ENCODE assay signal across 1 cellular context in the genomic region with DNA sequence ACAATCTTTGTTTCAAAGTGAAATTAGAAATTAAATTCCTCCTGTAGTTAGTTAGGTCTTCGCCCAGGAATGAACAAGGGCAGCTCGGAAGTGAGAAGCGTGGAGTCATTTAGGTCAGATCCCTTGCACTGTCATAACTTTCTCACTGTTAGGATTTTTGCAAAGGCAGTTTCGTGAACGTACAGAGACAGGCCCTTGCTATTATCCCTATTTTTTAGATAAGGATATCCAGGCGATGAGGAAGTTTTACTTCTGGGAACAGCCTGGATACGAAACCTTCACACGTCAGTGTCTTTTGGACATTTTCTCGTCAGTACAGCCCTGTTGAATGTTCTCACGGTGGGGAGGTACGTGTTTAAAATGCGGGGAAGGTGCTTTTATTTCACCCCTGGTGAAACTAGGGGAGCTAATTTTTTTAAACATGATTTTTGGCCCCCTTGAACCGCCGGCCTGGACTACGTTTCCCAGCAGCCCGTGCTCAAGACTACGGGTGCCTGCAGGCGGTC.
A peak's percentile ranks its signal among the peaks of the same experiment; 100 is the strongest.
TF ChIP-seq lines count a peak whose summit lies in the region.

No MANE protein-coding gene starts in this region.

TF ChIP-seq in HepG2, 621 proteins besides CTCF, POLR2A, EP300 and RAD21 (continued from another document and continues in another):
- TF ChIP-seq, protein P1, sequence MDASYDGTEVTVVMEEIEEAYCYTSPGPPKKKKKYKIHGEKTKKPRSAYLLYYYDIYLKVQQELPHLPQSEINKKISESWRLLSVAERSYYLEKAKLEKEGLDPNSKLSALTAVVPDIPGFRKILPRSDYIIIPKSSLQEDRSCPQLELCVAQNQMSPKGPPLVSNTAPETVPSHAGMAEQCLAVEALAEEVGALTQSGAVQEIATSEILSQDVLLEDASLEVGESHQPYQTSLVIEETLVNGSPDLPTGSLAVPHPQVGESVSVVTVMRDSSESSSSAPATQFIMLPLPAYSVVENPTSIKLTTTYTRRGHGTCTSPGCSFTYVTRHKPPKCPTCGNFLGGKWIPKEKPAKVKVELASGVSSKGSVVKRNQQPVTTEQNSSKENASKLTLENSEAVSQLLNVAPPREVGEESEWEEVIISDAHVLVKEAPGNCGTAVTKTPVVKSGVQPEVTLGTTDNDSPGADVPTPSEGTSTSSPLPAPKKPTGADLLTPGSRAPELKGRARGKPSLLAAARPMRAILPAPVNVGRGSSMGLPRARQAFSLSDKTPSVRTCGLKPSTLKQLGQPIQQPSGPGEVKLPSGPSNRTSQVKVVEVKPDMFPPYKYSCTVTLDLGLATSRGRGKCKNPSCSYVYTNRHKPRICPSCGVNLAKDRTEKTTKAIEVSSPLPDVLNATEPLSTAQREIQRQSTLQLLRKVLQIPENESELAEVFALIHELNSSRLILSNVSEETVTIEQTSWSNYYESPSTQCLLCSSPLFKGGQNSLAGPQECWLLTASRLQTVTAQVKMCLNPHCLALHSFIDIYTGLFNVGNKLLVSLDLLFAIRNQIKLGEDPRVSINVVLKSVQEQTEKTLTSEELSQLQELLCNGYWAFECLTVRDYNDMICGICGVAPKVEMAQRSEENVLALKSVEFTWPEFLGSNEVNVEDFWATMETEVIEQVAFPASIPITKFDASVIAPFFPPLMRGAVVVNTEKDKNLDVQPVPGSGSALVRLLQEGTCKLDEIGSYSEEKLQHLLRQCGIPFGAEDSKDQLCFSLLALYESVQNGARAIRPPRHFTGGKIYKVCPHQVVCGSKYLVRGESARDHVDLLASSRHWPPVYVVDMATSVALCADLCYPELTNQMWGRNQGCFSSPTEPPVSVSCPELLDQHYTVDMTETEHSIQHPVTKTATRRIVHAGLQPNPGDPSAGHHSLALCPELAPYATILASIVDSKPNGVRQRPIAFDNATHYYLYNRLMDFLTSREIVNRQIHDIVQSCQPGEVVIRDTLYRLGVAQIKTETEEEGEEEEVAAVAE (CRISPR knock-in tag; IDR thresholded peaks at IDR 0.05; ENCODE audit: borderline replicate concordance), result peak; percentile 64; the same call in 1 of the 2 replicates
- no peak for TF ChIP-seq SOX5 (CRISPR knock-in tag; IDR thresholded peaks at IDR 0.05; ENCODE audit: borderline replicate concordance)
- TF ChIP-seq, protein P2, sequence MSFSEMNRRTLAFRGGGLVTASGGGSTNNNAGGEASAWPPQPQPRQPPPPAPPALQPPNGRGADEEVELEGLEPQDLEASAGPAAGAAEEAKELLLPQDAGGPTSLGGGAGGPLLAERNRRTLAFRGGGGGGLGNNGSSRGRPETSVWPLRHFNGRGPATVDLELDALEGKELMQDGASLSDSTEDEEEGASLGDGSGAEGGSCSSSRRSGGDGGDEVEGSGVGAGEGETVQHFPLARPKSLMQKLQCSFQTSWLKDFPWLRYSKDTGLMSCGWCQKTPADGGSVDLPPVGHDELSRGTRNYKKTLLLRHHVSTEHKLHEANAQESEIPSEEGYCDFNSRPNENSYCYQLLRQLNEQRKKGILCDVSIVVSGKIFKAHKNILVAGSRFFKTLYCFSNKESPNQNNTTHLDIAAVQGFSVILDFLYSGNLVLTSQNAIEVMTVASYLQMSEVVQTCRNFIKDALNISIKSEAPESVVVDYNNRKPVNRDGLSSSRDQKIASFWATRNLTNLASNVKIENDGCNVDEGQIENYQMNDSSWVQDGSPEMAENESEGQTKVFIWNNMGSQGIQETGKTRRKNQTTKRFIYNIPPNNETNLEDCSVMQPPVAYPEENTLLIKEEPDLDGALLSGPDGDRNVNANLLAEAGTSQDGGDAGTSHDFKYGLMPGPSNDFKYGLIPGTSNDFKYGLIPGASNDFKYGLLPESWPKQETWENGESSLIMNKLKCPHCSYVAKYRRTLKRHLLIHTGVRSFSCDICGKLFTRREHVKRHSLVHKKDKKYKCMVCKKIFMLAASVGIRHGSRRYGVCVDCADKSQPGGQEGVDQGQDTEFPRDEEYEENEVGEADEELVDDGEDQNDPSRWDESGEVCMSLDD (CRISPR knock-in tag; IDR thresholded peaks at IDR 0.05; ENCODE audit: borderline replicate concordance), result no peak
- TF ChIP-seq JARID2 (CRISPR knock-in tag; IDR thresholded peaks at IDR 0.05; ENCODE audit: insufficient replicate concordance), result no peak
- TF ChIP-seq NPAS2 (CRISPR knock-in tag; IDR thresholded peaks at IDR 0.05; ENCODE audit: borderline replicate concordance), result no peak
- TF ChIP-seq CBX5 (CRISPR knock-in tag; IDR thresholded peaks at IDR 0.05; ENCODE audit: borderline replicate concordance), result no peak
- no peak for TF ChIP-seq TAF1 (CRISPR knock-in tag; IDR thresholded peaks at IDR 0.05)
- TF ChIP-seq ZNF777 (CRISPR knock-in tag; IDR thresholded peaks at IDR 0.05), result no peak
- TF ChIP-seq, protein P3, sequence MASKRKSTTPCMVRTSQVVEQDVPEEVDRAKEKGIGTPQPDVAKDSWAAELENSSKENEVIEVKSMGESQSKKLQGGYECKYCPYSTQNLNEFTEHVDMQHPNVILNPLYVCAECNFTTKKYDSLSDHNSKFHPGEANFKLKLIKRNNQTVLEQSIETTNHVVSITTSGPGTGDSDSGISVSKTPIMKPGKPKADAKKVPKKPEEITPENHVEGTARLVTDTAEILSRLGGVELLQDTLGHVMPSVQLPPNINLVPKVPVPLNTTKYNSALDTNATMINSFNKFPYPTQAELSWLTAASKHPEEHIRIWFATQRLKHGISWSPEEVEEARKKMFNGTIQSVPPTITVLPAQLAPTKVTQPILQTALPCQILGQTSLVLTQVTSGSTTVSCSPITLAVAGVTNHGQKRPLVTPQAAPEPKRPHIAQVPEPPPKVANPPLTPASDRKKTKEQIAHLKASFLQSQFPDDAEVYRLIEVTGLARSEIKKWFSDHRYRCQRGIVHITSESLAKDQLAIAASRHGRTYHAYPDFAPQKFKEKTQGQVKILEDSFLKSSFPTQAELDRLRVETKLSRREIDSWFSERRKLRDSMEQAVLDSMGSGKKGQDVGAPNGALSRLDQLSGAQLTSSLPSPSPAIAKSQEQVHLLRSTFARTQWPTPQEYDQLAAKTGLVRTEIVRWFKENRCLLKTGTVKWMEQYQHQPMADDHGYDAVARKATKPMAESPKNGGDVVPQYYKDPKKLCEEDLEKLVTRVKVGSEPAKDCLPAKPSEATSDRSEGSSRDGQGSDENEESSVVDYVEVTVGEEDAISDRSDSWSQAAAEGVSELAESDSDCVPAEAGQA (IDR thresholded peaks at IDR 0.05; ENCODE audit: low read depth), result no peak
- TF ChIP-seq, protein P3 (CRISPR knock-in tag; IDR thresholded peaks at IDR 0.05; ENCODE audit: borderline replicate concordance), result no peak
- no peak for TF ChIP-seq RFX3 (CRISPR knock-in tag; IDR thresholded peaks at IDR 0.05)
- TF ChIP-seq, protein P4, sequence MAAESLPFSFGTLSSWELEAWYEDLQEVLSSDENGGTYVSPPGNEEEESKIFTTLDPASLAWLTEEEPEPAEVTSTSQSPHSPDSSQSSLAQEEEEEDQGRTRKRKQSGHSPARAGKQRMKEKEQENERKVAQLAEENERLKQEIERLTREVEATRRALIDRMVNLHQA (CRISPR knock-in tag; IDR thresholded peaks at IDR 0.05), result no peak
- TF ChIP-seq ZNF850 (CRISPR knock-in tag; conservative IDR thresholded peaks at IDR 0.05), result no peak
- TF ChIP-seq KMT2B (CRISPR knock-in tag; IDR thresholded peaks at IDR 0.05), result 0 out of 2 replicates have a peak, but pooled peaks have one; percentile 70
- no peak for TF ChIP-seq ZNF891 (CRISPR knock-in tag; IDR thresholded peaks at IDR 0.05)
- TF ChIP-seq ZNF570 (CRISPR knock-in tag; IDR thresholded peaks at IDR 0.05; ENCODE audit: borderline replicate concordance), result no peak
- TF ChIP-seq ZKSCAN5 (CRISPR knock-in tag; IDR thresholded peaks at IDR 0.05), result no peak
- TF ChIP-seq FOXP1 (IDR thresholded peaks at IDR 0.05), result no peak
- TF ChIP-seq FOXP1 (CRISPR knock-in tag; IDR thresholded peaks at IDR 0.05), result peak; percentile 9; the same call in 1 of the 2 replicates
- 0 out of 2 replicates have a peak, but pooled peaks have one; percentile 2 for TF ChIP-seq ZSCAN29 (CRISPR knock-in tag; conservative IDR thresholded peaks at IDR 0.05)
- TF ChIP-seq, protein P5, sequence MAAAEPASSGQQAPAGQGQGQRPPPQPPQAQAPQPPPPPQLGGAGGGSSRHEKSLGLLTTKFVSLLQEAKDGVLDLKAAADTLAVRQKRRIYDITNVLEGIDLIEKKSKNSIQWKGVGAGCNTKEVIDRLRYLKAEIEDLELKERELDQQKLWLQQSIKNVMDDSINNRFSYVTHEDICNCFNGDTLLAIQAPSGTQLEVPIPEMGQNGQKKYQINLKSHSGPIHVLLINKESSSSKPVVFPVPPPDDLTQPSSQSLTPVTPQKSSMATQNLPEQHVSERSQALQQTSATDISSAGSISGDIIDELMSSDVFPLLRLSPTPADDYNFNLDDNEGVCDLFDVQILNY (CRISPR knock-in tag; conservative IDR thresholded peaks at IDR 0.05), result no peak
- no peak for TF ChIP-seq ZC3H13 (CRISPR knock-in tag; IDR thresholded peaks at IDR 0.05)
- TF ChIP-seq ARNT (IDR thresholded peaks at IDR 0.05), result no peak
- TF ChIP-seq ZNF292 (CRISPR knock-in tag; IDR thresholded peaks at IDR 0.05; ENCODE audit: borderline replicate concordance, low read depth), result no peak
- TF ChIP-seq, protein P6, sequence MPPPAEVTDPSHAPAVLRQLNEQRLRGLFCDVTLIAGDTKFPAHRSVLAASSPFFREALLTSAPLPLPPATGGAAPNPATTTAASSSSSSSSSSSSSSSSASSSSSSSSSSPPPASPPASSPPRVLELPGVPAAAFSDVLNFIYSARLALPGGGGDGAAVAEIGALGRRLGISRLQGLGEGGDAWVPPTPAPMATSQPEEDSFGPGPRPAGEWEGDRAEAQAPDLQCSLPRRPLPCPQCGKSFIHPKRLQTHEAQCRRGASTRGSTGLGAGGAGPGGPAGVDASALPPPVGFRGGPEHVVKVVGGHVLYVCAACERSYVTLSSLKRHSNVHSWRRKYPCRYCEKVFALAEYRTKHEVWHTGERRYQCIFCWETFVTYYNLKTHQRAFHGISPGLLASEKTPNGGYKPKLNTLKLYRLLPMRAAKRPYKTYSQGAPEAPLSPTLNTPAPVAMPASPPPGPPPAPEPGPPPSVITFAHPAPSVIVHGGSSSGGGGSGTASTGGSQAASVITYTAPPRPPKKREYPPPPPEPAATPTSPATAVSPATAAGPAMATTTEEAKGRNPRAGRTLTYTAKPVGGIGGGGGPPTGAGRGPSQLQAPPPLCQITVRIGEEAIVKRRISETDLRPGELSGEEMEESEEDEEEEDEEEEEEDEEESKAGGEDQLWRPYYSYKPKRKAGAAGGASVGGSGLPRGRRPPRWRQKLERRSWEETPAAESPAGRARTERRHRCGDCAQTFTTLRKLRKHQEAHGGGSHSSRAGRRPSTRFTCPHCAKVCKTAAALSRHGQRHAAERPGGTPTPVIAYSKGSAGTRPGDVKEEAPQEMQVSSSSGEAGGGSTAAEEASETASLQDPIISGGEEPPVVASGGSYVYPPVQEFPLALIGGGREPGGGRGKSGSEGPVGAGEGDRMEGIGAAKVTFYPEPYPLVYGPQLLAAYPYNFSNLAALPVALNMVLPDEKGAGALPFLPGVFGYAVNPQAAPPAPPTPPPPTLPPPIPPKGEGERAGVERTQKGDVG (CRISPR knock-in tag; IDR thresholded peaks at IDR 0.05; ENCODE audit: borderline replicate concordance), result no peak
- TF ChIP-seq ZNF547 (CRISPR knock-in tag; IDR thresholded peaks at IDR 0.05), result no peak
- TF ChIP-seq SUZ12 (IDR thresholded peaks at IDR 0.05; ENCODE audit: low read depth, low read length), result peak; percentile 80
- TF ChIP-seq, protein P7, sequence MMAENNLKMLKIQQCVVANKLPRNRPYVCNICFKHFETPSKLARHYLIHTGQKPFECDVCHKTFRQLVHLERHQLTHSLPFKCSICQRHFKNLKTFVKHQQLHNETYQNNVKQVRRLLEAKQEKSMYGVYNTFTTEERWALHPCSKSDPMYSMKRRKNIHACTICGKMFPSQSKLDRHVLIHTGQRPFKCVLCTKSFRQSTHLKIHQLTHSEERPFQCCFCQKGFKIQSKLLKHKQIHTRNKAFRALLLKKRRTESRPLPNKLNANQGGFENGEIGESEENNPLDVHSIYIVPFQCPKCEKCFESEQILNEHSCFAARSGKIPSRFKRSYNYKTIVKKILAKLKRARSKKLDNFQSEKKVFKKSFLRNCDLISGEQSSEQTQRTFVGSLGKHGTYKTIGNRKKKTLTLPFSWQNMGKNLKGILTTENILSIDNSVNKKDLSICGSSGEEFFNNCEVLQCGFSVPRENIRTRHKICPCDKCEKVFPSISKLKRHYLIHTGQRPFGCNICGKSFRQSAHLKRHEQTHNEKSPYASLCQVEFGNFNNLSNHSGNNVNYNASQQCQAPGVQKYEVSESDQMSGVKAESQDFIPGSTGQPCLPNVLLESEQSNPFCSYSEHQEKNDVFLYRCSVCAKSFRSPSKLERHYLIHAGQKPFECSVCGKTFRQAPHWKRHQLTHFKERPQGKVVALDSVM (CRISPR knock-in tag; IDR thresholded peaks at IDR 0.05), result no peak
- no peak; the same call in 1 of the 2 replicates for TF ChIP-seq MTA1 (CRISPR knock-in tag; IDR thresholded peaks at IDR 0.05; ENCODE audit: borderline replicate concordance)
- 0 out of 2 replicates have a peak, but pooled peaks have one; percentile 8 for TF ChIP-seq ZBTB7A (CRISPR knock-in tag; IDR thresholded peaks at IDR 0.05)
- TF ChIP-seq ZNF33A (CRISPR knock-in tag; IDR thresholded peaks at IDR 0.05; ENCODE audit: borderline replicate concordance), result peak; percentile 59; the same call in 1 of the 2 replicates
- TF ChIP-seq BORCS8-MEF2B (CRISPR knock-in tag; IDR thresholded peaks at IDR 0.05), result no peak
- no peak for TF ChIP-seq ZNF253 (CRISPR knock-in tag; IDR thresholded peaks at IDR 0.05; ENCODE audit: borderline replicate concordance)
- no peak for TF ChIP-seq SPEN (CRISPR knock-in tag; IDR thresholded peaks at IDR 0.05; ENCODE audit: low read depth)
- no peak for TF ChIP-seq ZNF274 (CRISPR knock-in tag; IDR thresholded peaks at IDR 0.05)
- no peak for TF ChIP-seq SMAD1 (CRISPR knock-in tag; IDR thresholded peaks at IDR 0.05; ENCODE audit: borderline replicate concordance, low read depth)
- TF ChIP-seq ZNF354B (CRISPR knock-in tag; IDR thresholded peaks at IDR 0.05), result no peak
- no peak for TF ChIP-seq MBD4 (IDR thresholded peaks at IDR 0.05; ENCODE audit: borderline replicate concordance, low read length)
- TF ChIP-seq AHR (CRISPR knock-in tag; IDR thresholded peaks at IDR 0.05), result no peak
- TF ChIP-seq ZNF670 (CRISPR knock-in tag; IDR thresholded peaks at IDR 0.05; ENCODE audit: borderline replicate concordance), result peak; percentile 78; the same call in 1 of the 2 replicates
- no peak for TF ChIP-seq TBX3 (IDR thresholded peaks at IDR 0.05; ENCODE audit: borderline replicate concordance)
- TF ChIP-seq, protein P8, sequence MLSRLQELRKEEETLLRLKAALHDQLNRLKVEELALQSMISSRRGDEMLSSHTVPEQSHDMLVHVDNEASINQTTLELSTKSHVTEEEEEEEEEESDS (CRISPR knock-in tag; IDR thresholded peaks at IDR 0.05; ENCODE audit: borderline replicate concordance), result no peak
- no peak for TF ChIP-seq ZNF430 (CRISPR knock-in tag; IDR thresholded peaks at IDR 0.05)
